ENCODE assay signal across 18 cellular contexts in genomic region chr2:167944825-167945659, GRCh38.
DNase-seq lines count a peak whose midpoint lies in the region; ATAC-seq, FAIRE-seq and TF ChIP-seq lines count a peak whose summit lies in the region.
"Had no signal": no experiment of that assay in that cellular context is flagged by ENCODE, and none has a peak within 500 bp of the region (broad histone marks: within the 10 kb centered on the region; RNA-seq: fewer than 3 reads in every experiment).

No MANE protein-coding gene starts in this region.

- no peaks in the 10 kb centered on the region for H3K36me3 ChIP-seq in left ventricle myocardium inferior
- no peaks in the 10 kb centered on the region for H3K36me3 ChIP-seq in astrocyte (ENCODE audit: insufficient read depth, low read length)
- H3K36me3 ChIP-seq in pancreas: no peaks in the 10 kb centered on the region
- H3K36me3 ChIP-seq in breast epithelium: no peaks in the 10 kb centered on the region
- H3K36me3 ChIP-seq: esophagus muscularis mucosa had no signal

- no peak overlapping the region for H2AFZ ChIP-seq in astrocyte (ENCODE audit: low read depth, low read length)

- no peak overlapping the region for H3K27ac Mint-ChIP-seq in astrocyte (ENCODE audit: unreplicated experiment)
- H3K27ac Mint-ChIP-seq: T-helper 1 cell treated with Interleukin-12 subunit alpha and Interleukin-12 subunit beta and Interleukin-4 antibody, amounts not matched to agents 30 μg/mL and 1 μg/mL, for 36 hours had no signal

- peaks cover 2% of the 10 kb centered on the region for H3K27me3 Mint-ChIP-seq in astrocyte (ENCODE audit: low read depth, unreplicated experiment)

- WGBS in pancreas, 2 donors: 86% methylated on average over 8 of the region's 8 CpGs

- no peaks in the 10 kb centered on the region for H3K36me3 Mint-ChIP-seq in astrocyte (ENCODE audit: low read depth, unreplicated experiment)

- no peaks in the 10 kb centered on the region for H3K9me3 ChIP-seq in left ventricle myocardium inferior (replicated peaks)
- H3K9me3 ChIP-seq in astrocyte (ENCODE audit: insufficient read depth, low read depth, low read length): no peaks in the 10 kb centered on the region
- H3K9me3 ChIP-seq in pancreas: no peaks in the 10 kb centered on the region
- H3K9me3 ChIP-seq in breast epithelium: no peaks in the 10 kb centered on the region
- H3K9me3 ChIP-seq: Caco-2, esophagus muscularis mucosa had no signal

- no peak for TF ChIP-seq POLR2A in breast epithelium (IDR thresholded peaks at IDR 0.05)

- no peaks in the 10 kb centered on the region for H3K79me2 ChIP-seq in astrocyte (ENCODE audit: insufficient read depth, low read length)

- H3K4me1 Mint-ChIP-seq in astrocyte (ENCODE audit: low read depth, unreplicated experiment): peaks cover 19% of the 10 kb centered on the region

- TF ChIP-seq CTCF in left ventricle myocardium inferior (IDR thresholded peaks at IDR 0.05; ENCODE audit: borderline replicate concordance): no peak
- no peak for TF ChIP-seq CTCF in astrocyte (IDR thresholded peaks at IDR 0.05; ENCODE audit: insufficient read depth, low read depth, low read length)
- no peak for TF ChIP-seq CTCF in pancreas (IDR thresholded peaks at IDR 0.05)
- no peak for TF ChIP-seq CTCF in breast epithelium (IDR thresholded peaks at IDR 0.05)

- no peaks in the 10 kb centered on the region for H4K20me1 ChIP-seq in astrocyte (ENCODE audit: insufficient read depth, low read length)

- no peak overlapping the region for H3K27ac ChIP-seq in left ventricle myocardium inferior (replicated peaks)
- no peak overlapping the region for H3K27ac ChIP-seq in astrocyte (ENCODE audit: low read depth, low read length)
- H3K27ac ChIP-seq in pancreas: no peak overlapping the region
- no peak overlapping the region for H3K27ac ChIP-seq in breast epithelium
- H3K27ac ChIP-seq: esophagus muscularis mucosa had no signal

- intact Hi-C loops in left ventricle myocardium superior (cut with micrococcal nuclease): no loop called here
- intact Hi-C loops in left ventricle myocardium inferior (cut with micrococcal nuclease): no loop called here
- intact Hi-C loops in pancreas (cut with DNase I): no loop called here
- intact Hi-C loops in breast epithelium (cut with DNase I; ENCODE audit: low total_unique reads): no loop called here

- H3K9me3 Mint-ChIP-seq in astrocyte (ENCODE audit: unreplicated experiment): peaks cover 4% of the 10 kb centered on the region
- H3K9me3 Mint-ChIP-seq: T-helper 1 cell treated with Interleukin-12 subunit alpha and Interleukin-12 subunit beta and Interleukin-4 antibody, amounts not matched to agents 30 μg/mL and 1 μg/mL, for 36 hours had no signal

- no peak overlapping the region for H3K4me2 ChIP-seq in astrocyte (ENCODE audit: low read length)

- H3K4me3 ChIP-seq in left ventricle myocardium inferior (no peak overlapping the region), astrocyte (ENCODE audit: insufficient read depth, low read depth, low read length) (no peak overlapping the region), pancreas (no peak overlapping the region), breast epithelium (no peak overlapping the region)
- H3K4me3 ChIP-seq: esophagus muscularis mucosa had no signal

- no peak overlapping the region for H3K4me3 Mint-ChIP-seq in astrocyte (ENCODE audit: unreplicated experiment)
- H3K4me3 Mint-ChIP-seq: T-helper 1 cell treated with Interleukin-12 subunit alpha and Interleukin-12 subunit beta and Interleukin-4 antibody, amounts not matched to agents 30 μg/mL and 1 μg/mL, for 36 hours had no signal

- no peaks in the 10 kb centered on the region for H3K27me3 ChIP-seq in left ventricle myocardium inferior (ENCODE audit: low read depth)
- no peaks in the 10 kb centered on the region for H3K27me3 ChIP-seq in astrocyte (ENCODE audit: insufficient read depth, low read length)
- H3K27me3 ChIP-seq in pancreas: no peaks in the 10 kb centered on the region
- H3K27me3 ChIP-seq in breast epithelium: no peaks in the 10 kb centered on the region
- H3K27me3 ChIP-seq: esophagus muscularis mucosa had no signal

- no peak overlapping the region for H3K9ac ChIP-seq in astrocyte (ENCODE audit: low read length)

- peak; percentile 22 for ATAC-seq in left ventricle myocardium superior
- ATAC-seq in pancreas: no peak
- ATAC-seq in left lobe of liver: no peak

- H3K4me1 ChIP-seq in left ventricle myocardium inferior (no peaks in the 10 kb centered on the region), astrocyte (ENCODE audit: insufficient read depth, low read length) (no peaks in the 10 kb centered on the region), pancreas (no peaks in the 10 kb centered on the region), breast epithelium (no peaks in the 10 kb centered on the region)
- H3K4me1 ChIP-seq: Caco-2 had no signal

- DNase-seq in left ventricle myocardium superior (no peak), left ventricle myocardium inferior (no peak), astrocyte (ENCODE audit: low read depth) (peak; percentile 45), foreskin melanocyte (peak; percentile 24), NCI-H2196 (lab: John Stamatoyannopoulos, UW; ENCODE audit: unreplicated experiment) (no peak), pancreas (no peak), breast epithelium (ENCODE audit: low spot score in 2 of 2) (no peak), left lobe of liver (ENCODE audit: low spot score) (no peak)
- DNase-seq: activated CD4-positive, alpha-beta T cell treated with anti-CD3 and anti-CD28 coated beads, Interleukin-2, amount 50 U/mL, for 4 hours; amygdala; Caco-2; effector CD4-positive, alpha-beta T cell; head of caudate nucleus; NCI-H1436; NCI-H2171; SHP77 had no signal

- FAIRE-seq in astrocyte (lab: Jason Lieb, UNC) (no peak), pancreas (lab: Jason Lieb, UNC) (no peak)

Comparison
In these comparisons a context has a peak if more than half of its experiments do, and no peak if none do; other contexts are left out.
1. DNase-seq: peak in astrocyte (single experiment) and foreskin melanocyte (single experiment); none in left ventricle myocardium superior (single experiment), left ventricle myocardium inferior (single experiment), NCI-H2196 (single experiment), pancreas (0 of 6), breast epithelium (0 of 2) and left lobe of liver (single experiment).